19 cellular contexts compared by ENCODE assay signal in genomic region chr12:121293603-121294002, GRCh38. TPM values are rescaled to one million over a fixed set of nuclear protein-coding genes. Genes with fewer than 3 reads are reported as not detected.
DNase-seq lines count a peak whose midpoint lies in the region; ATAC-seq, FAIRE-seq and TF ChIP-seq lines count a peak whose summit lies in the region.
"Had no signal": no experiment of that assay in that cellular context is flagged by ENCODE, and none has a peak within 500 bp of the region (broad histone marks: within the 10 kb centered on the region; RNA-seq: fewer than 3 reads in every experiment).

No MANE protein-coding gene starts in this region.

- H3K4me1 ChIP-seq in Panc1 (ENCODE audit: control insufficient read depth, insufficient read depth, low read length) = peaks cover 9% of the 10 kb centered on the region; the same call in 1 of the 2 replicates

- TSS peak; percentile 68 for BruUV-seq in Panc1 (replicated peaks; lab: Mats Ljungman, UMichigan)

- peaks cover 3% of the 10 kb centered on the region; the same call in 1 of the 2 replicates for H3K36me3 ChIP-seq in Panc1 (ENCODE audit: control insufficient read depth, insufficient read depth, low read length)

- no peak for ATAC-seq in CD4-positive, alpha-beta T cell (ENCODE audit: poor library complexity)
- ATAC-seq in Panc1 = no peak
- no peak for ATAC-seq in GM21367 (IDR thresholded peaks at IDR 0.05; ENCODE audit: unreplicated experiment)
- ATAC-seq in GM19452 (IDR thresholded peaks at IDR 0.05; ENCODE audit: unreplicated experiment) = no peak

- H3K27me3 ChIP-seq in CD4-positive, alpha-beta T cell (ENCODE audit: control insufficient read depth, insufficient read depth, low read length) = no peaks in the 10 kb centered on the region
- H3K27me3 ChIP-seq in Panc1 (ENCODE audit: control insufficient read depth, insufficient read depth, low read length) = no peaks in the 10 kb centered on the region
- H3K27me3 ChIP-seq: Peyer's patch had no signal

- peaks cover 12% of the 10 kb centered on the region for H3K36me3 Mint-ChIP-seq in activated CD4-positive, alpha-beta T cell treated with anti-CD3 and anti-CD28 coated beads, Interleukin-2, amount 10 ng/mL, durations not matched to agents 7 days and 5 days (ENCODE audit: low read depth)
- peaks cover 4% of the 10 kb centered on the region for H3K36me3 Mint-ChIP-seq in CD4-positive, alpha-beta T cell (ENCODE audit: low read depth)
- H3K36me3 Mint-ChIP-seq in nephron (ENCODE audit: low read depth) = peaks cover 9% of the 10 kb centered on the region

- in situ Hi-C loops in Panc1 (cut with HindIII; ENCODE audit: low pct_unique_long_range_greater_than_20kb, low sequenced_read_pairs) = no loop called here

- H3K4me1 Mint-ChIP-seq in activated CD4-positive, alpha-beta T cell treated with anti-CD3 and anti-CD28 coated beads, Interleukin-2, amount 10 ng/mL, durations not matched to agents 7 days and 5 days = peaks cover 43% of the 10 kb centered on the region
- H3K4me1 Mint-ChIP-seq in CD4-positive, alpha-beta T cell (ENCODE audit: low read depth) = peaks cover 21% of the 10 kb centered on the region
- H3K4me1 Mint-ChIP-seq in nephron = peaks cover 28% of the 10 kb centered on the region

- CTCF ChIA-PET in activated CD4-positive, alpha-beta T cell treated with anti-CD3 and anti-CD28 coated beads, Interleukin-2, amount 10 ng/mL, durations not matched to agents 7 days and 5 days (lab: Charles Lee) = no interaction called here
- CTCF ChIA-PET in CD4-positive, alpha-beta T cell (lab: Charles Lee) = no interaction called here
- CTCF ChIA-PET in Panc1 (lab: Charles Lee) = no interaction called here

- H3K9me3 ChIP-seq in CD4-positive, alpha-beta T cell (ENCODE audit: control insufficient read depth, low read length) = no peaks in the 10 kb centered on the region
- no peaks in the 10 kb centered on the region for H3K9me3 ChIP-seq in Panc1 (ENCODE audit: control insufficient read depth, insufficient read depth, low read depth, low read length)
- H3K9me3 ChIP-seq: Peyer's patch had no signal

- POLR2A ChIA-PET in activated CD4-positive, alpha-beta T cell treated with anti-CD3 and anti-CD28 coated beads, Interleukin-2, amount 10 ng/mL, durations not matched to agents 7 days and 5 days (lab: Charles Lee) = no interaction called here
- POLR2A ChIA-PET in CD4-positive, alpha-beta T cell (lab: Charles Lee) = no interaction called here
- POLR2A ChIA-PET in Panc1 (lab: Charles Lee) = no interaction called here

- H3K9me3 Mint-ChIP-seq in activated CD4-positive, alpha-beta T cell treated with anti-CD3 and anti-CD28 coated beads, Interleukin-2, amount 10 ng/mL, durations not matched to agents 7 days and 5 days = no peaks in the 10 kb centered on the region
- no peaks in the 10 kb centered on the region for H3K9me3 Mint-ChIP-seq in CD4-positive, alpha-beta T cell
- H3K9me3 Mint-ChIP-seq in nephron = no peaks in the 10 kb centered on the region
- H3K9me3 Mint-ChIP-seq: CD8-positive, alpha-beta memory T cell; H9 had no signal

- H3K4me3 Mint-ChIP-seq in activated CD4-positive, alpha-beta T cell treated with anti-CD3 and anti-CD28 coated beads, Interleukin-2, amount 10 ng/mL, durations not matched to agents 7 days and 5 days = no peak overlapping the region
- peak overlapping the region; percentile 48 for H3K4me3 Mint-ChIP-seq in CD4-positive, alpha-beta T cell
- peak overlapping the region in 2 of 3 experiments; percentile 8 to 42 for H3K4me3 Mint-ChIP-seq in nephron
- H3K4me3 Mint-ChIP-seq: H9 had no signal

- no peaks in the 10 kb centered on the region for H3K27me3 Mint-ChIP-seq in activated CD4-positive, alpha-beta T cell treated with anti-CD3 and anti-CD28 coated beads, Interleukin-2, amount 10 ng/mL, durations not matched to agents 7 days and 5 days
- no peaks in the 10 kb centered on the region for H3K27me3 Mint-ChIP-seq in CD4-positive, alpha-beta T cell
- H3K27me3 Mint-ChIP-seq in nephron (ENCODE audit: low read depth) = no peaks in the 10 kb centered on the region
- H3K27me3 Mint-ChIP-seq: CD8-positive, alpha-beta memory T cell had no signal

- no peak for DNase-seq in activated CD4-positive, alpha-beta T cell treated with anti-CD3 and anti-CD28 coated beads, Interleukin-2, amount 10 ng/mL, durations not matched to agents 7 days and 5 days
- DNase-seq in activated CD4-positive, alpha-beta T cell treated with anti-CD3 and anti-CD28 coated beads, Interleukin-2, amount 50 U/mL, for 1 hour = no peak
- DNase-seq in CD4-positive, alpha-beta T cell = no peak
- DNase-seq in Panc1 (ENCODE audit: low read depth, low spot score) (no peak), HTR-8/SVneo (ENCODE audit: insufficient read length, low spot score) (no peak)
- DNase-seq: CD8-positive, alpha-beta memory T cell; H9; KBM-7; NCI-H1092; NCI-H2107; NCI-H226; NCI-H526; NK-92 treated with Interleukin-12 subunit alpha and Interleukin-12 subunit beta, amount 100 ng/mL, for 24 hours; SHP77 treated with DMSO at 0.1 percent for 48 hours had no signal

- no peak overlapping the region for H3K27ac ChIP-seq in CD4-positive, alpha-beta T cell (ENCODE audit: low read depth, low read length)
- H3K27ac ChIP-seq in Panc1 (ENCODE audit: low read length) = no peak overlapping the region
- H3K27ac ChIP-seq: Peyer's patch had no signal

- TF ChIP-seq CTCF in CD4-positive, alpha-beta T cell (IDR thresholded peaks at IDR 0.05) = no peak
- no peak for TF ChIP-seq CTCF in Panc1 (IDR thresholded peaks at IDR 0.05)
- no peak for TF ChIP-seq CTCF in nephron (IDR thresholded peaks at IDR 0.05; ENCODE audit: unreplicated experiment in 3 of 3)

- H3K27ac Mint-ChIP-seq in activated CD4-positive, alpha-beta T cell treated with anti-CD3 and anti-CD28 coated beads, Interleukin-2, amount 10 ng/mL, durations not matched to agents 7 days and 5 days = peak overlapping the region; percentile 46
- no peak overlapping the region for H3K27ac Mint-ChIP-seq in CD4-positive, alpha-beta T cell
- H3K27ac Mint-ChIP-seq in nephron = no peak overlapping the region

- intact Hi-C loops in CD4-positive, alpha-beta T cell (cut with DNase I, micrococcal nuclease) = no loop called here
- intact Hi-C loops in Panc1 (cut with micrococcal nuclease; ENCODE audit: unreplicated experiment) = no loop called here

- no peak for FAIRE-seq in HTR-8/SVneo (lab: Jason Lieb, UNC)
- FAIRE-seq: A204.1 had no signal

- H3K4me3 ChIP-seq in Panc1 (ENCODE audit: low read depth in 2 of 2, low read length in 2 of 2) = no peak overlapping the region
- H3K4me3 ChIP-seq: Peyer's patch had no signal

RNA-seq across cellular contexts. Expression of gene CAMKK2, which starts 2.9 kb away (rescaled TPM):
- total RNA-seq in activated CD4-positive, alpha-beta T cell treated with anti-CD3 and anti-CD28 coated beads, Interleukin-2, amount 10 ng/mL, durations not matched to agents 7 days and 5 days = 10 to 100 TPM; 31.2 to 32.4 TPM
- 1 to 10 TPM; 6.7 to 6.8 TPM for total RNA-seq in CD4-positive, alpha-beta T cell
- 37.8 TPM for total RNA-seq in Panc1 (2021; ENCODE audit: unreplicated experiment)
- polyA plus RNA-seq in Panc1 (2012; ENCODE audit: insufficient read length) = 54.5 TPM

RNA-seq across cellular contexts. Expression of gene ANAPC5, which starts 58.6 kb away (rescaled TPM):
- 100 to 1,000 TPM; 140 TPM for total RNA-seq in activated CD4-positive, alpha-beta T cell treated with anti-CD3 and anti-CD28 coated beads, Interleukin-2, amount 10 ng/mL, durations not matched to agents 7 days and 5 days
- total RNA-seq in CD4-positive, alpha-beta T cell = 10 to 100 TPM; 88.2 to 96.2 TPM
- total RNA-seq in Panc1 (2021; ENCODE audit: unreplicated experiment) = 101 TPM
- polyA plus RNA-seq in Panc1 (2012; ENCODE audit: insufficient read length) = 99.2 TPM
